ENCODE assay signal across 1 cellular context in genomic region chr10:63042256-63042655, GRCh38.
TF ChIP-seq lines count a peak whose summit lies in the region.

No MANE protein-coding gene starts in this region.

TF ChIP-seq in K562, 482 proteins besides CTCF, POLR2A, EP300 and RAD21 (continued from another document):
- TF ChIP-seq XRCC5 (IDR thresholded peaks at IDR 0.05; ENCODE audit: low read depth, low read length) (no peak), ZEB2 (IDR thresholded peaks at IDR 0.05) (no peak), POLR3G (IDR thresholded peaks at IDR 0.05; ENCODE audit: extremely low read depth, insufficient read length, insufficient replicate concordance) (no peak), PRDM10 (IDR thresholded peaks at IDR 0.05; ENCODE audit: partially characterized antibody) (no peak), ARID1B (IDR thresholded peaks at IDR 0.05) (0 out of 2 replicates have a peak, but pooled peaks have one; percentile 26), FOXP1 (CRISPR knock-in tag; IDR thresholded peaks at IDR 0.05) (no peak), BRCA1 (IDR thresholded peaks at IDR 0.05) (no peak), BRCA1 (CRISPR knock-in tag; IDR thresholded peaks at IDR 0.05) (no peak), NR4A1 (CRISPR knock-in tag; IDR thresholded peaks at IDR 0.05) (no peak), NR4A1 (tag; IDR thresholded peaks at IDR 0.05) (no peak), GATA2 (CRISPR knock-in tag; IDR thresholded peaks at IDR 0.05) (no peak), ZNF584 (CRISPR knock-in tag; IDR thresholded peaks at IDR 0.05; ENCODE audit: low read depth) (no peak), ATF7 (IDR thresholded peaks at IDR 0.05) (peak; percentile 97), ZNF124 (CRISPR knock-in tag; IDR thresholded peaks at IDR 0.05) (no peak), DLX4 (CRISPR knock-in tag; IDR thresholded peaks at IDR 0.05) (no peak), PATZ1 (CRISPR knock-in tag; IDR thresholded peaks at IDR 0.05; ENCODE audit: borderline replicate concordance) (no peak), STAT6 (CRISPR knock-in tag; IDR thresholded peaks at IDR 0.05) (no peak), NRF1 (conservative IDR thresholded peaks at IDR 0.05 in 1 of 2, IDR thresholded peaks at IDR 0.05 in 1 of 2) (peak in 1 of 2 experiments; percentile 54; a peak in 2 of 4 replicates), NCOA6 (IDR thresholded peaks at IDR 0.05) (no peak), CREB1 (IDR thresholded peaks at IDR 0.05) (peak; percentile 79), CREB1 (CRISPR knock-in tag; IDR thresholded peaks at IDR 0.05) (peak; percentile 82), NFATC3 (IDR thresholded peaks at IDR 0.05) (no peak), ZNF143 (CRISPR knock-in tag; IDR thresholded peaks at IDR 0.05) (no peak), POLR2AphosphoS2 (IDR thresholded peaks at IDR 0.05; ENCODE audit: low read length) (no peak), MAFF (IDR thresholded peaks at IDR 0.05; ENCODE audit: low read length) (no peak), LARP7 (IDR thresholded peaks at IDR 0.05) (no peak), ZBTB12 (CRISPR knock-in tag; IDR thresholded peaks at IDR 0.05) (peak; percentile 79), ADNP (tag; IDR thresholded peaks at IDR 0.05) (no peak), SMARCB1 (IDR thresholded peaks at IDR 0.05; ENCODE audit: insufficient read length, low read depth) (no peak), NFE2L1 (tag; IDR thresholded peaks at IDR 0.05; ENCODE audit: borderline replicate concordance, low read depth) (no peak), RBM39 (optimal IDR thresholded peaks at IDR 0.05; ENCODE audit: low read depth, low read length) (no peak), PHB (CRISPR knock-in tag; IDR thresholded peaks at IDR 0.05) (no peak), CAMTA2 (CRISPR knock-in tag; conservative IDR thresholded peaks at IDR 0.05) (no peak), SREBF1 (IDR thresholded peaks at IDR 0.05; ENCODE audit: borderline replicate concordance, low read depth, low read length) (no peak), POLR2AphosphoS5 (IDR thresholded peaks at IDR 0.05; ENCODE audit: control insufficient read depth, insufficient read depth, low read depth, low read length) (no peak), E2F3 (CRISPR knock-in tag; IDR thresholded peaks at IDR 0.05) (no peak), RFX7 (CRISPR knock-in tag; IDR thresholded peaks at IDR 0.05) (no peak)
- TF ChIP-seq, protein P1, sequence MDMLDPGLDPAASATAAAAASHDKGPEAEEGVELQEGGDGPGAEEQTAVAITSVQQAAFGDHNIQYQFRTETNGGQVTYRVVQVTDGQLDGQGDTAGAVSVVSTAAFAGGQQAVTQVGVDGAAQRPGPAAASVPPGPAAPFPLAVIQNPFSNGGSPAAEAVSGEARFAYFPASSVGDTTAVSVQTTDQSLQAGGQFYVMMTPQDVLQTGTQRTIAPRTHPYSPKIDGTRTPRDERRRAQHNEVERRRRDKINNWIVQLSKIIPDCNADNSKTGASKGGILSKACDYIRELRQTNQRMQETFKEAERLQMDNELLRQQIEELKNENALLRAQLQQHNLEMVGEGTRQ (CRISPR knock-in tag; IDR thresholded peaks at IDR 0.05): 0 out of 2 replicates have a peak, but pooled peaks have one; percentile 4
- TF ChIP-seq, protein P2, sequence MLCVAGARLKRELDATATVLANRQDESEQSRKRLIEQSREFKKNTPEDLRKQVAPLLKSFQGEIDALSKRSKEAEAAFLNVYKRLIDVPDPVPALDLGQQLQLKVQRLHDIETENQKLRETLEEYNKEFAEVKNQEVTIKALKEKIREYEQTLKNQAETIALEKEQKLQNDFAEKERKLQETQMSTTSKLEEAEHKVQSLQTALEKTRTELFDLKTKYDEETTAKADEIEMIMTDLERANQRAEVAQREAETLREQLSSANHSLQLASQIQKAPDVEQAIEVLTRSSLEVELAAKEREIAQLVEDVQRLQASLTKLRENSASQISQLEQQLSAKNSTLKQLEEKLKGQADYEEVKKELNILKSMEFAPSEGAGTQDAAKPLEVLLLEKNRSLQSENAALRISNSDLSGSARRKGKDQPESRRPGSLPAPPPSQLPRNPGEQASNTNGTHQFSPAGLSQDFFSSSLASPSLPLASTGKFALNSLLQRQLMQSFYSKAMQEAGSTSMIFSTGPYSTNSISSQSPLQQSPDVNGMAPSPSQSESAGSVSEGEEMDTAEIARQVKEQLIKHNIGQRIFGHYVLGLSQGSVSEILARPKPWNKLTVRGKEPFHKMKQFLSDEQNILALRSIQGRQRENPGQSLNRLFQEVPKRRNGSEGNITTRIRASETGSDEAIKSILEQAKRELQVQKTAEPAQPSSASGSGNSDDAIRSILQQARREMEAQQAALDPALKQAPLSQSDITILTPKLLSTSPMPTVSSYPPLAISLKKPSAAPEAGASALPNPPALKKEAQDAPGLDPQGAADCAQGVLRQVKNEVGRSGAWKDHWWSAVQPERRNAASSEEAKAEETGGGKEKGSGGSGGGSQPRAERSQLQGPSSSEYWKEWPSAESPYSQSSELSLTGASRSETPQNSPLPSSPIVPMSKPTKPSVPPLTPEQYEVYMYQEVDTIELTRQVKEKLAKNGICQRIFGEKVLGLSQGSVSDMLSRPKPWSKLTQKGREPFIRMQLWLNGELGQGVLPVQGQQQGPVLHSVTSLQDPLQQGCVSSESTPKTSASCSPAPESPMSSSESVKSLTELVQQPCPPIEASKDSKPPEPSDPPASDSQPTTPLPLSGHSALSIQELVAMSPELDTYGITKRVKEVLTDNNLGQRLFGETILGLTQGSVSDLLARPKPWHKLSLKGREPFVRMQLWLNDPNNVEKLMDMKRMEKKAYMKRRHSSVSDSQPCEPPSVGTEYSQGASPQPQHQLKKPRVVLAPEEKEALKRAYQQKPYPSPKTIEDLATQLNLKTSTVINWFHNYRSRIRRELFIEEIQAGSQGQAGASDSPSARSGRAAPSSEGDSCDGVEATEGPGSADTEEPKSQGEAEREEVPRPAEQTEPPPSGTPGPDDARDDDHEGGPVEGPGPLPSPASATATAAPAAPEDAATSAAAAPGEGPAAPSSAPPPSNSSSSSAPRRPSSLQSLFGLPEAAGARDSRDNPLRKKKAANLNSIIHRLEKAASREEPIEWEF (CRISPR knock-in tag; IDR thresholded peaks at IDR 0.05): no peak
- TF ChIP-seq, protein P3, sequence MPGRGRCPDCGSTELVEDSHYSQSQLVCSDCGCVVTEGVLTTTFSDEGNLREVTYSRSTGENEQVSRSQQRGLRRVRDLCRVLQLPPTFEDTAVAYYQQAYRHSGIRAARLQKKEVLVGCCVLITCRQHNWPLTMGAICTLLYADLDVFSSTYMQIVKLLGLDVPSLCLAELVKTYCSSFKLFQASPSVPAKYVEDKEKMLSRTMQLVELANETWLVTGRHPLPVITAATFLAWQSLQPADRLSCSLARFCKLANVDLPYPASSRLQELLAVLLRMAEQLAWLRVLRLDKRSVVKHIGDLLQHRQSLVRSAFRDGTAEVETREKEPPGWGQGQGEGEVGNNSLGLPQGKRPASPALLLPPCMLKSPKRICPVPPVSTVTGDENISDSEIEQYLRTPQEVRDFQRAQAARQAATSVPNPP (IDR thresholded peaks at IDR 0.05; ENCODE audit: borderline replicate concordance, insufficient read depth, insufficient read length): no peak
- TF ChIP-seq, protein P4, sequence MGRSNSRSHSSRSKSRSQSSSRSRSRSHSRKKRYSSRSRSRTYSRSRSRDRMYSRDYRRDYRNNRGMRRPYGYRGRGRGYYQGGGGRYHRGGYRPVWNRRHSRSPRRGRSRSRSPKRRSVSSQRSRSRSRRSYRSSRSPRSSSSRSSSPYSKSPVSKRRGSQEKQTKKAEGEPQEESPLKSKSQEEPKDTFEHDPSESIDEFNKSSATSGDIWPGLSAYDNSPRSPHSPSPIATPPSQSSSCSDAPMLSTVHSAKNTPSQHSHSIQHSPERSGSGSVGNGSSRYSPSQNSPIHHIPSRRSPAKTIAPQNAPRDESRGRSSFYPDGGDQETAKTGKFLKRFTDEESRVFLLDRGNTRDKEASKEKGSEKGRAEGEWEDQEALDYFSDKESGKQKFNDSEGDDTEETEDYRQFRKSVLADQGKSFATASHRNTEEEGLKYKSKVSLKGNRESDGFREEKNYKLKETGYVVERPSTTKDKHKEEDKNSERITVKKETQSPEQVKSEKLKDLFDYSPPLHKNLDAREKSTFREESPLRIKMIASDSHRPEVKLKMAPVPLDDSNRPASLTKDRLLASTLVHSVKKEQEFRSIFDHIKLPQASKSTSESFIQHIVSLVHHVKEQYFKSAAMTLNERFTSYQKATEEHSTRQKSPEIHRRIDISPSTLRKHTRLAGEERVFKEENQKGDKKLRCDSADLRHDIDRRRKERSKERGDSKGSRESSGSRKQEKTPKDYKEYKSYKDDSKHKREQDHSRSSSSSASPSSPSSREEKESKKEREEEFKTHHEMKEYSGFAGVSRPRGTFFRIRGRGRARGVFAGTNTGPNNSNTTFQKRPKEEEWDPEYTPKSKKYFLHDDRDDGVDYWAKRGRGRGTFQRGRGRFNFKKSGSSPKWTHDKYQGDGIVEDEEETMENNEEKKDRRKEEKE (IDR thresholded peaks at IDR 0.05; ENCODE audit: borderline replicate concordance in 1 of 2, control insufficient read depth in 1 of 2, low read depth in 2 of 2, low read length in 1 of 2): no peak
- TF ChIP-seq, protein P5, sequence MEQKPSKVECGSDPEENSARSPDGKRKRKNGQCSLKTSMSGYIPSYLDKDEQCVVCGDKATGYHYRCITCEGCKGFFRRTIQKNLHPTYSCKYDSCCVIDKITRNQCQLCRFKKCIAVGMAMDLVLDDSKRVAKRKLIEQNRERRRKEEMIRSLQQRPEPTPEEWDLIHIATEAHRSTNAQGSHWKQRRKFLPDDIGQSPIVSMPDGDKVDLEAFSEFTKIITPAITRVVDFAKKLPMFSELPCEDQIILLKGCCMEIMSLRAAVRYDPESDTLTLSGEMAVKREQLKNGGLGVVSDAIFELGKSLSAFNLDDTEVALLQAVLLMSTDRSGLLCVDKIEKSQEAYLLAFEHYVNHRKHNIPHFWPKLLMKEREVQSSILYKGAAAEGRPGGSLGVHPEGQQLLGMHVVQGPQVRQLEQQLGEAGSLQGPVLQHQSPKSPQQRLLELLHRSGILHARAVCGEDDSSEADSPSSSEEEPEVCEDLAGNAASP (IDR thresholded peaks at IDR 0.05): no peak
